ENCODE assay signal across 1 cellular context in genomic region chr2:128241896-128242295, GRCh38.
TF ChIP-seq lines count a peak whose summit lies in the region.

No MANE protein-coding gene starts in this region.

TF ChIP-seq in WTC11, 78 proteins besides CTCF, POLR2A, EP300 and RAD21 (continued from another document):
- TF ChIP-seq AR (CRISPR knock-in tag; IDR thresholded peaks at IDR 0.05), result no peak
- no peak for TF ChIP-seq ZNF423 (CRISPR knock-in tag; IDR thresholded peaks at IDR 0.05)
- no peak for TF ChIP-seq ZBTB43 (CRISPR knock-in tag; IDR thresholded peaks at IDR 0.05)
- TF ChIP-seq TEAD4 (CRISPR knock-in tag; IDR thresholded peaks at IDR 0.05), result no peak
- no peak for TF ChIP-seq FOXJ3 (CRISPR knock-in tag; IDR thresholded peaks at IDR 0.05; ENCODE audit: borderline replicate concordance)
- TF ChIP-seq ZNF512 (CRISPR knock-in tag; IDR thresholded peaks at IDR 0.05; ENCODE audit: borderline replicate concordance), result no peak
- TF ChIP-seq SOX15 (CRISPR knock-in tag; IDR thresholded peaks at IDR 0.05), result no peak
- no peak for TF ChIP-seq NR1H2 (CRISPR knock-in tag; IDR thresholded peaks at IDR 0.05)
- TF ChIP-seq NFATC4 (CRISPR knock-in tag; IDR thresholded peaks at IDR 0.05), result no peak
- no peak for TF ChIP-seq SP1 (CRISPR knock-in tag; conservative IDR thresholded peaks at IDR 0.05)
- no peak for TF ChIP-seq CBFB (CRISPR knock-in tag; IDR thresholded peaks at IDR 0.05; ENCODE audit: low read depth)
- TF ChIP-seq ELF4 (CRISPR knock-in tag; IDR thresholded peaks at IDR 0.05; ENCODE audit: low read depth), result no peak
- TF ChIP-seq JUN (CRISPR knock-in tag; IDR thresholded peaks at IDR 0.05), result no peak
